In genomic region chr5:150729859-150730258, GRCh38 we compare ENCODE assay signal across 14 cellular contexts. TPM values are rescaled to one million over a fixed set of nuclear protein-coding genes. Genes with fewer than 3 reads are reported as not detected.
A peak's percentile ranks its signal among the peaks of the same experiment; 100 is the strongest.
DNase-seq lines count a peak whose midpoint lies in the region; ATAC-seq and TF ChIP-seq lines count a peak whose summit lies in the region.
"Had no signal": no experiment of that assay in that cellular context is flagged by ENCODE, and none has a peak within 500 bp of the region (broad histone marks: within the 10 kb centered on the region; RNA-seq: fewer than 3 reads in every experiment).

No MANE protein-coding gene starts in this region.

- H3K4me1 ChIP-seq in smooth muscle cell (ENCODE audit: low read depth): no peaks in the 10 kb centered on the region
- H3K4me1 ChIP-seq in body of pancreas: peaks cover 3% of the 10 kb centered on the region
- H3K4me1 ChIP-seq in prostate gland (replicated peaks): no peaks in the 10 kb centered on the region

- H3K9me3 ChIP-seq in smooth muscle cell (replicated peaks; ENCODE audit: low read depth) (no peaks in the 10 kb centered on the region), body of pancreas (no peaks in the 10 kb centered on the region), prostate gland (no peaks in the 10 kb centered on the region)

- no peak for ATAC-seq in activated CD8-positive, alpha-beta memory T cell treated with anti-CD3 and anti-CD28 coated beads, Interleukin-2, amount 10 ng/mL, durations not matched to agents 7 days and 5 days
- ATAC-seq in activated T-helper 17 cell treated with anti-CD3 and anti-CD28 coated beads, Interleukin-2, amount 50 U/mL, for 72 hours (replicated peaks): no peak
- no peak for ATAC-seq in body of pancreas
- no peak for ATAC-seq in HG02981 (IDR thresholded peaks at IDR 0.05; ENCODE audit: unreplicated experiment)

- H3K4me2 ChIP-seq in smooth muscle cell: no peak overlapping the region

- TF ChIP-seq POLR2A in body of pancreas (IDR thresholded peaks at IDR 0.05) (no peak), prostate gland (IDR thresholded peaks at IDR 0.05) (no peak)

- no peak overlapping the region for H3K9ac ChIP-seq in smooth muscle cell (ENCODE audit: low read depth)

- H3F3A ChIP-seq in smooth muscle cell (ENCODE audit: low read depth): no peaks in the 10 kb centered on the region

- no peak for DNase-seq in activated CD8-positive, alpha-beta memory T cell treated with anti-CD3 and anti-CD28 coated beads, Interleukin-2, amount 10 ng/mL, durations not matched to agents 7 days and 5 days
- DNase-seq in activated CD8-positive, alpha-beta memory T cell treated with anti-CD3 and anti-CD28 coated beads for 24 hours: no peak
- DNase-seq in foreskin fibroblast: peak; percentile 3 to 20
- DNase-seq in smooth muscle cell (lab: John Stamatoyannopoulos, UW; ENCODE audit: unreplicated experiment): no peak
- DNase-seq in body of pancreas: no peak
- DNase-seq in prostate gland (ENCODE audit: low spot score): no peak
- DNase-seq: 8988T; CD4-positive, CD25-positive, alpha-beta regulatory T cell; DMS79; GOT3; H9 had no signal

- H3K9me3 Mint-ChIP-seq in activated CD8-positive, alpha-beta memory T cell treated with anti-CD3 and anti-CD28 coated beads, Interleukin-2, amount 10 ng/mL, durations not matched to agents 7 days and 5 days (ENCODE audit: low read depth): no peaks in the 10 kb centered on the region
- H3K9me3 Mint-ChIP-seq in activated T-helper 17 cell treated with anti-CD3 and anti-CD28 coated beads, Interleukin-2, amount 50 U/mL, for 72 hours: no peaks in the 10 kb centered on the region
- H3K9me3 Mint-ChIP-seq: H9 had no signal

- TF ChIP-seq CTCF in foreskin fibroblast (IDR thresholded peaks at IDR 0.05; ENCODE audit: low read depth, low read length) (no peak), smooth muscle cell (IDR thresholded peaks at IDR 0.05; ENCODE audit: borderline replicate concordance, insufficient read depth, poor library complexity, severe bottlenecking) (no peak), body of pancreas (IDR thresholded peaks at IDR 0.05) (no peak), prostate gland (IDR thresholded peaks at IDR 0.05) (no peak)

- peaks cover 34% of the 10 kb centered on the region for H3K79me2 ChIP-seq in smooth muscle cell (ENCODE audit: low read depth)

- peaks cover 54% of the 10 kb centered on the region for H3K36me3 ChIP-seq in smooth muscle cell (ENCODE audit: low read depth)
- peaks cover 16 to 40% of the 10 kb centered on the region in 2 donors for H3K36me3 ChIP-seq in body of pancreas (replicated peaks in 1 of 2; ENCODE audit: insufficient read depth in 1 of 2, low read depth in 2 of 2)
- H3K36me3 ChIP-seq in prostate gland: peaks cover 0 to 14% of the 10 kb centered on the region in 2 donors

- peaks cover 49% of the 10 kb centered on the region for H3K36me3 Mint-ChIP-seq in activated CD8-positive, alpha-beta memory T cell treated with anti-CD3 and anti-CD28 coated beads, Interleukin-2, amount 10 ng/mL, durations not matched to agents 7 days and 5 days
- peaks cover 89% of the 10 kb centered on the region for H3K36me3 Mint-ChIP-seq in activated T-helper 17 cell treated with anti-CD3 and anti-CD28 coated beads, Interleukin-2, amount 50 U/mL, for 72 hours (ENCODE audit: low read depth)

- H3K4me3 ChIP-seq in foreskin fibroblast (ENCODE audit: low read depth in 1 of 2, low read length in 2 of 2) (no peak overlapping the region), smooth muscle cell (no peak overlapping the region), body of pancreas (no peak overlapping the region), prostate gland (no peak overlapping the region)
- H3K4me3 ChIP-seq: BLaER1 treated with 17β-estradiol and CSF1 and Interleukin-3, amounts not matched to agents 10 nM and 100 nM had no signal

- CTCF ChIA-PET in activated CD8-positive, alpha-beta memory T cell treated with anti-CD3 and anti-CD28 coated beads, Interleukin-2, amount 10 ng/mL, durations not matched to agents 7 days and 5 days (lab: Charles Lee): no interaction called here

- peaks cover 11% of the 10 kb centered on the region for H3K4me1 Mint-ChIP-seq in activated CD8-positive, alpha-beta memory T cell treated with anti-CD3 and anti-CD28 coated beads, Interleukin-2, amount 10 ng/mL, durations not matched to agents 7 days and 5 days
- H3K4me1 Mint-ChIP-seq in activated T-helper 17 cell treated with anti-CD3 and anti-CD28 coated beads, Interleukin-2, amount 50 U/mL, for 72 hours: peaks cover 8% of the 10 kb centered on the region
- H3K4me1 Mint-ChIP-seq: H9 had no signal

- H3K27me3 Mint-ChIP-seq in activated CD8-positive, alpha-beta memory T cell treated with anti-CD3 and anti-CD28 coated beads, Interleukin-2, amount 10 ng/mL, durations not matched to agents 7 days and 5 days: no peaks in the 10 kb centered on the region
- no peaks in the 10 kb centered on the region for H3K27me3 Mint-ChIP-seq in activated T-helper 17 cell treated with anti-CD3 and anti-CD28 coated beads, Interleukin-2, amount 50 U/mL, for 72 hours
- H3K27me3 Mint-ChIP-seq: CD4-positive, CD25-positive, alpha-beta regulatory T cell had no signal

- no peak overlapping the region for H2AFZ ChIP-seq in smooth muscle cell (ENCODE audit: low read depth)

- WGBS in smooth muscle cell (ENCODE audit: low lambda C conversion rate): 59% methylated on average over 4 of the region's 4 CpGs
- WGBS in body of pancreas, 2 donors: 92 to 99% methylated on average over 4 of the region's 4 CpGs
- WGBS in prostate gland: 95% methylated on average over 4 of the region's 4 CpGs

- peak overlapping the region; percentile 1 for H3K27ac Mint-ChIP-seq in activated CD8-positive, alpha-beta memory T cell treated with anti-CD3 and anti-CD28 coated beads, Interleukin-2, amount 10 ng/mL, durations not matched to agents 7 days and 5 days
- H3K27ac Mint-ChIP-seq in activated T-helper 17 cell treated with anti-CD3 and anti-CD28 coated beads, Interleukin-2, amount 50 U/mL, for 72 hours: peak overlapping the region; percentile 13
- H3K27ac Mint-ChIP-seq: H9 had no signal

- H3K27ac ChIP-seq in smooth muscle cell (ENCODE audit: low read depth): peak overlapping the region; percentile 12
- H3K27ac ChIP-seq in body of pancreas: no peak overlapping the region
- no peak overlapping the region for H3K27ac ChIP-seq in prostate gland

- no peak overlapping the region for H3K4me3 Mint-ChIP-seq in activated CD8-positive, alpha-beta memory T cell treated with anti-CD3 and anti-CD28 coated beads, Interleukin-2, amount 10 ng/mL, durations not matched to agents 7 days and 5 days
- H3K4me3 Mint-ChIP-seq in activated T-helper 17 cell treated with anti-CD3 and anti-CD28 coated beads, Interleukin-2, amount 50 U/mL, for 72 hours: no peak overlapping the region
- H3K4me3 Mint-ChIP-seq: CD4-positive, CD25-positive, alpha-beta regulatory T cell; H9 had no signal

- intact Hi-C loops in body of pancreas (cut with DNase I): no loop called here
- intact Hi-C loops in prostate gland (cut with DNase I): loop anchor here (1.0 kb wide), 1 partner anchor 10 kb away; no protein-coding TSS in a partner anchor

- H3K27me3 ChIP-seq in smooth muscle cell (ENCODE audit: low read depth) (no peaks in the 10 kb centered on the region), body of pancreas (no peaks in the 10 kb centered on the region), prostate gland (replicated peaks; ENCODE audit: insufficient read depth) (no peaks in the 10 kb centered on the region)
- H3K27me3 ChIP-seq: BLaER1 treated with 17β-estradiol and CSF1 and Interleukin-3, amounts not matched to agents 10 nM and 100 nM had no signal

- peaks cover 6% of the 10 kb centered on the region for H4K20me1 ChIP-seq in smooth muscle cell (ENCODE audit: low read depth)

RNA-seq across cellular contexts. Expression of gene DCTN4, which starts 29.0 kb away (rescaled TPM):
- total RNA-seq in activated CD8-positive, alpha-beta memory T cell treated with anti-CD3 and anti-CD28 coated beads, Interleukin-2, amount 10 ng/mL, durations not matched to agents 7 days and 5 days: 10 to 100 TPM; 41.9 to 46.1 TPM
- total RNA-seq in activated T-helper 17 cell treated with anti-CD3 and anti-CD28 coated beads, Interleukin-2, amount 50 U/mL, for 72 hours: 10 to 100 TPM; 37.3 to 41.9 TPM
- total RNA-seq in smooth muscle cell (77.7 and 87.6 TPM in 2 replicates), body of pancreas (10 to 100 TPM; 30.6 to 49.4 TPM), prostate gland (10 to 100 TPM; 68.4 to 87.1 TPM)
- 35.2 and 38.7 TPM in 2 replicates for polyA plus RNA-seq in smooth muscle cell

RNA-seq across cellular contexts. Expression of gene RBM22, which starts 29.0 kb away (rescaled TPM):
- total RNA-seq in activated CD8-positive, alpha-beta memory T cell treated with anti-CD3 and anti-CD28 coated beads, Interleukin-2, amount 10 ng/mL, durations not matched to agents 7 days and 5 days: 10 to 100 TPM; 63.3 to 78.7 TPM
- total RNA-seq in activated T-helper 17 cell treated with anti-CD3 and anti-CD28 coated beads, Interleukin-2, amount 50 U/mL, for 72 hours: 10 to 100 TPM; 60.3 to 61.5 TPM
- total RNA-seq in smooth muscle cell (64.0 and 66.6 TPM in 2 replicates), body of pancreas (10 to 100 TPM; 22.8 to 28.7 TPM), prostate gland (10 to 100 TPM; 33.6 to 40.3 TPM)
- 48.6 and 62.9 TPM in 2 replicates for polyA plus RNA-seq in smooth muscle cell

RNA-seq across cellular contexts. Expression of gene SMIM3, which starts 48.7 kb away (rescaled TPM):
- 10 to 100 TPM; 22.1 to 37.5 TPM for total RNA-seq in activated CD8-positive, alpha-beta memory T cell treated with anti-CD3 and anti-CD28 coated beads, Interleukin-2, amount 10 ng/mL, durations not matched to agents 7 days and 5 days
- total RNA-seq in activated T-helper 17 cell treated with anti-CD3 and anti-CD28 coated beads, Interleukin-2, amount 50 U/mL, for 72 hours: 10 to 100 TPM; 17.7 to 20.2 TPM
- total RNA-seq in smooth muscle cell (178 and 190 TPM in 2 replicates), body of pancreas (10 to 100 TPM; 40.2 to 51.6 TPM), prostate gland (10 to 100 TPM; 21.2 to 26.5 TPM)
- polyA plus RNA-seq in smooth muscle cell: 218 and 261 TPM in 2 replicates

Comparison
In these comparisons a context has a peak if more than half of its experiments do, and no peak if none do; other contexts are left out.
1. DNase-seq: peak in foreskin fibroblast (2 of 2); none in activated CD8-positive, alpha-beta memory T cell treated with anti-CD3 and anti-CD28 coated beads, Interleukin-2, amount 10 ng/mL, durations not matched to agents 7 days and 5 days (single experiment), activated CD8-positive, alpha-beta memory T cell treated with anti-CD3 and anti-CD28 coated beads for 24 hours (single experiment), smooth muscle cell (single experiment), body of pancreas (0 of 4) and prostate gland (single experiment).